13 cellular contexts compared by ENCODE assay signal in genomic region chr3:146968204-146968651, GRCh38.
DNase-seq lines count a peak whose midpoint lies in the region; ATAC-seq, FAIRE-seq and TF ChIP-seq lines count a peak whose summit lies in the region.
"Had no signal": no experiment of that assay in that cellular context is flagged by ENCODE, and none has a peak within 500 bp of the region (broad histone marks: within the 10 kb centered on the region; RNA-seq: fewer than 3 reads in every experiment).

No MANE protein-coding gene starts in this region.

- TF ChIP-seq CTCF in AG09309 (IDR thresholded peaks at IDR 0.05; ENCODE audit: control insufficient read depth, insufficient read depth, low read depth, low read length, missing control alignments) (no peak), pancreas (IDR thresholded peaks at IDR 0.05) (no peak)

- peak; percentile 97 for DNase-seq in AG09309 (ENCODE audit: low read depth)
- peak; percentile 0 for DNase-seq in HuH-7 (ENCODE audit: low spot score)
- peak; percentile 73 for DNase-seq in astrocyte of the hippocampus (ENCODE audit: low read depth, low spot score)
- peak; percentile 92 for DNase-seq in kidney glomerular epithelial cell (lab: John Stamatoyannopoulos, UW)
- no peak for DNase-seq in pancreas
- DNase-seq in nucleus accumbens (lab: John Stamatoyannopoulos, UW) = no peak
- no peak for DNase-seq in cerebellar nuclear complex (lab: John Stamatoyannopoulos, UW)
- DNase-seq: activated CD8-positive, alpha-beta T cell treated with anti-CD3 and anti-CD28 coated beads for 36 hours; glutamatergic neuron; NCI-H1417 had no signal

- no peaks in the 10 kb centered on the region for H3K9me3 ChIP-seq in pancreas

- H3K4me3 ChIP-seq in AG09309 (ENCODE audit: control insufficient read depth, low read depth, low read length) (no peak overlapping the region), pancreas (no peak overlapping the region)

- FAIRE-seq in pancreas (lab: Jason Lieb, UNC) = no peak

- no peaks in the 10 kb centered on the region for H3K27me3 ChIP-seq in pancreas

- whole genome bisulfite sequencing in pancreas, 2 donors = 65 to 73% methylated on average over 1 of the region's 1 CpG

- ATAC-seq in pancreas (no peak), HG02678 (IDR thresholded peaks at IDR 0.05; ENCODE audit: unreplicated experiment) (no peak)
- ATAC-seq: activated CD8-positive, alpha-beta T cell treated with anti-CD3 and anti-CD28 coated beads for 36 hours; stimulated activated effector memory CD8-positive, alpha-beta T cell treated with anti-CD3 and anti-CD28 coated beads, Interleukin-12 subunit alpha, Interleukin-12 subunit beta, amount 100 ng/mL, for 72 hours had no signal

- no peak overlapping the region for H3K27ac ChIP-seq in pancreas
- H3K27ac ChIP-seq: C4-2B had no signal

- intact Hi-C loops in pancreas (cut with DNase I) = no loop called here

- no peaks in the 10 kb centered on the region for H3K36me3 ChIP-seq in pancreas

- H3K4me1 ChIP-seq in pancreas = no peaks in the 10 kb centered on the region

Comparison
In these comparisons a context has a peak if more than half of its experiments do, and no peak if none do; other contexts are left out.
1. DNase-seq: peak in AG09309 (single experiment), HuH-7 (single experiment), astrocyte of the hippocampus (single experiment) and kidney glomerular epithelial cell (single experiment); none in pancreas (0 of 6), nucleus accumbens (0 of 56) and cerebellar nuclear complex (0 of 2).